In genomic region chr6:82073484-82073883, GRCh38 we compare ENCODE assay signal across 24 cellular contexts.
DNase-seq lines count a peak whose midpoint lies in the region; ATAC-seq, FAIRE-seq and TF ChIP-seq lines count a peak whose summit lies in the region.
"Had no signal": no experiment of that assay in that cellular context is flagged by ENCODE, and none has a peak within 500 bp of the region (broad histone marks: within the 10 kb centered on the region; RNA-seq: fewer than 3 reads in every experiment).

No MANE protein-coding gene starts in this region.

- H3K4me2 ChIP-seq in neural progenitor cell: no peak overlapping the region

- intact Hi-C loops in Right ventricle myocardium superior (cut with DNase I): no loop called here

- H3K4me1 ChIP-seq in neural progenitor cell: no peaks in the 10 kb centered on the region
- H3K4me1 ChIP-seq: lower lobe of right lung, spleen, upper lobe of left lung had no signal

- peaks cover 9% of the 10 kb centered on the region for H3K4me1 Mint-ChIP-seq in neural progenitor cell
- H3K4me1 Mint-ChIP-seq: T-cell had no signal

- no peak for TF ChIP-seq POLR2A in H54 (IDR thresholded peaks at IDR 0.05; ENCODE audit: low read depth, low read length)

- no peak for TF ChIP-seq CTCF in VCaP (conservative IDR thresholded peaks at IDR 0.05)
- no peak for TF ChIP-seq CTCF in neural progenitor cell (IDR thresholded peaks at IDR 0.05)

- no peaks in the 10 kb centered on the region for H3K36me3 ChIP-seq in neural progenitor cell
- H3K36me3 ChIP-seq: adrenal gland, lower lobe of right lung, spleen, upper lobe of left lung had no signal

- no peaks in the 10 kb centered on the region for H3K36me3 Mint-ChIP-seq in neural progenitor cell
- H3K36me3 Mint-ChIP-seq: T-cell had no signal

- H3K27ac ChIP-seq in VCaP (peak overlapping the region; percentile 53; the same call in 1 of the 2 replicates), neural progenitor cell (no peak overlapping the region)
- H3K27ac ChIP-seq: adrenal gland, dorsolateral prefrontal cortex, lower lobe of right lung, spleen, upper lobe of left lung had no signal

- no peak overlapping the region for H2AFZ ChIP-seq in neural progenitor cell (replicated peaks)

- no peak for ATAC-seq in Right ventricle myocardium superior (ENCODE audit: poor library complexity)
- ATAC-seq: lower lobe of right lung, T-cell had no signal

- H3K4me3 Mint-ChIP-seq in neural progenitor cell: no peak overlapping the region
- H3K4me3 Mint-ChIP-seq: HFFc6, T-cell had no signal

- DNase-seq in DMS153 (lab: John Stamatoyannopoulos, UW) (peak; percentile 21), DMS153 treated with DMSO at 0.1 percent for 48 hours (lab: John Stamatoyannopoulos, UW; ENCODE audit: unreplicated experiment) (no peak), NCI-H146 treated with DMSO at 0.1 percent for 48 hours (lab: John Stamatoyannopoulos, UW; ENCODE audit: unreplicated experiment) (peak; percentile 85), neural progenitor cell (ENCODE audit: low spot score) (peak; percentile 52), Right ventricle myocardium superior (no peak), H54 (ENCODE audit: insufficient read length, low spot score) (no peak), GM19240 (ENCODE audit: insufficient read length, low spot score) (no peak)
- DNase-seq: activated CD4-positive, alpha-beta T cell treated with anti-CD3 and anti-CD28 coated beads, Interleukin-2, amount 50 U/mL, for 1 hour; activated gamma-delta T cell; adrenal gland; dorsolateral prefrontal cortex; GDM1; hippocampal formation; lower lobe of right lung; NCI-H1436; NCI-H446; spleen; stimulated activated CD4-positive, alpha-beta T cell treated with anti-CD3 and anti-CD28 coated beads, Interleukin-4, amount 100 ng/mL, for 4 hours; T-cell; upper lobe of left lung had no signal

- H4K20me1 ChIP-seq in neural progenitor cell (ENCODE audit: low read depth): no peaks in the 10 kb centered on the region

- H3K9ac ChIP-seq in neural progenitor cell: no peak overlapping the region

- no peaks in the 10 kb centered on the region for H3K27me3 ChIP-seq in neural progenitor cell
- H3K27me3 ChIP-seq: adrenal gland, dorsolateral prefrontal cortex, spleen, upper lobe of left lung had no signal

- H3K4me3 ChIP-seq in neural progenitor cell: no peak overlapping the region
- H3K4me3 ChIP-seq: adrenal gland, dorsolateral prefrontal cortex, lower lobe of right lung, spleen, upper lobe of left lung had no signal

- H3K9me3 Mint-ChIP-seq in neural progenitor cell: no peaks in the 10 kb centered on the region
- H3K9me3 Mint-ChIP-seq: HFFc6, T-cell had no signal

- FAIRE-seq in H54 (lab: Jason Lieb, UNC): no peak
- FAIRE-seq: bronchial epithelial cell, islet of Langerhans had no signal

- no peaks in the 10 kb centered on the region for H3K79me2 ChIP-seq in neural progenitor cell (ENCODE audit: low read depth)

- H3F3A ChIP-seq in neural progenitor cell (ENCODE audit: low read depth): no peaks in the 10 kb centered on the region

- peaks cover 5% of the 10 kb centered on the region for H3K27me3 Mint-ChIP-seq in neural progenitor cell (ENCODE audit: insufficient read depth, low read depth)

- no peaks in the 10 kb centered on the region for H3K9me3 ChIP-seq in neural progenitor cell (ENCODE audit: low read depth)
- H3K9me3 ChIP-seq: adrenal gland, lower lobe of right lung, spleen, upper lobe of left lung had no signal

- H3K27ac Mint-ChIP-seq in neural progenitor cell: peak overlapping the region; percentile 27
- H3K27ac Mint-ChIP-seq: T-cell had no signal

Comparison
In these comparisons a context has a peak if more than half of its experiments do, and no peak if none do; other contexts are left out.
1. DNase-seq: peak in DMS153 (single experiment), NCI-H146 treated with DMSO at 0.1 percent for 48 hours (single experiment) and neural progenitor cell (single experiment); none in DMS153 treated with DMSO at 0.1 percent for 48 hours (single experiment), Right ventricle myocardium superior (single experiment), H54 (single experiment) and GM19240 (single experiment).